In the genomic region with DNA sequence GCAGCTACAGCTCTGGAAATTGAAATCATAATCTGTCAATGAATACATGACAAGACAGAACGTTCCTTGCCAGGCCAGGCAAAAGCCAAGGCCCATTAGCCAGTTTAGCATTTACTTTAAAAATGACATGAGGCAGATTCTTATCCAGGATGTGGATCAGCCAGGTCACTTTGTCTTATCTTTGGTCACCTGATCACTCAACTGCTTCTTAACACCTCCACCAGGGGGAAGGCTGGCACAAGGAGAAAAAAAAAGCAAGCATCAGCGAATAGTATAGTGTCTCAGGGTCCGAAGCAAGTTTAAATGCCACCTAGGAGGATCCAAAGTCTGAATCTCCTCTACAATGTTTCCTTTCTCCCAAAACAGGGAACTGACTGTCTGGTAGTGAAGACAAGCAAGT, we compare ENCODE assay signal across 8 cellular contexts.
DNase-seq lines count a peak whose midpoint lies in the region; ATAC-seq and TF ChIP-seq lines count a peak whose summit lies in the region.

No MANE protein-coding gene starts in this region.

- no peak overlapping the region for H3K9ac ChIP-seq in Loucy (ENCODE audit: low read depth, low read length, poor library complexity, severe bottlenecking)

- H2AFZ ChIP-seq in Loucy (ENCODE audit: low read length), result peak overlapping the region; percentile 30; the same call in 1 of the 2 replicates

- H3K4me1 ChIP-seq in Loucy (ENCODE audit: insufficient read depth, low read length, poor library complexity, severe bottlenecking), result no peaks in the 10 kb centered on the region

- TF ChIP-seq CTCF in Loucy (conservative IDR thresholded peaks at IDR 0.05; ENCODE audit: low read length), result peak; percentile 68

- H3F3A ChIP-seq in Loucy (ENCODE audit: low read depth), result no peaks in the 10 kb centered on the region

- H3K9me2 ChIP-seq in Loucy (replicated peaks; ENCODE audit: low read depth, low read length), result no peaks in the 10 kb centered on the region

- no peak overlapping the region for H3K4me2 ChIP-seq in Loucy (ENCODE audit: low read depth, low read length, poor library complexity, severe bottlenecking)

- H3K9me3 ChIP-seq in Loucy (ENCODE audit: insufficient read depth, low read depth, low read length), result no peaks in the 10 kb centered on the region

- H4K20me1 ChIP-seq in Loucy (ENCODE audit: insufficient read depth, low read length, poor library complexity, severe bottlenecking), result no peaks in the 10 kb centered on the region

- H3K4me3 ChIP-seq in Loucy (ENCODE audit: low read length, poor library complexity, severe bottlenecking), result no peak overlapping the region

- ATAC-seq in GM18511 (IDR thresholded peaks at IDR 0.05; ENCODE audit: unreplicated experiment) (peak; percentile 78), HG03045 (IDR thresholded peaks at IDR 0.05; ENCODE audit: unreplicated experiment) (no peak)

- H3K36me3 ChIP-seq in Loucy (ENCODE audit: insufficient read depth, low read length), result no peaks in the 10 kb centered on the region

- no peaks in the 10 kb centered on the region for H3K79me2 ChIP-seq in Loucy (ENCODE audit: insufficient read depth, low read length)

- no peaks in the 10 kb centered on the region for H3K27me3 ChIP-seq in Loucy (ENCODE audit: insufficient read depth, low read length, poor library complexity, severe bottlenecking)

- DNase-seq in AML-193 (lab: John Stamatoyannopoulos, UW) (peak; percentile 5 to 28), kidney tubule cell (ENCODE audit: low spot score) (peak; percentile 34), SKM-1 (lab: John Stamatoyannopoulos, UW; ENCODE audit: unreplicated experiment) (no peak), superior temporal gyrus (ENCODE audit: extremely low spot score) (no peak)
- DNase-seq in activated CD4-positive, alpha-beta T cell treated with anti-CD3 and anti-CD28 coated beads, Interleukin-2, amount 50 U/mL, for 1 hour, result peak; percentile 4

Comparison
In these comparisons a context has a peak if more than half of its experiments do, and no peak if none do; other contexts are left out.
1. DNase-seq: peak in AML-193 (2 of 2), activated CD4-positive, alpha-beta T cell treated with anti-CD3 and anti-CD28 coated beads, Interleukin-2, amount 50 U/mL, for 1 hour (single experiment) and kidney tubule cell (single experiment); none in SKM-1 (single experiment) and superior temporal gyrus (single experiment).